Comparison of ENCODE assay signal across 33 cellular contexts in genomic region chr6:114138577-114139248, GRCh38.
DNase-seq lines count a peak whose midpoint lies in the region; ATAC-seq, FAIRE-seq and TF ChIP-seq lines count a peak whose summit lies in the region.
"Had no signal": no experiment of that assay in that cellular context is flagged by ENCODE, and none has a peak within 500 bp of the region (broad histone marks: within the 10 kb centered on the region; RNA-seq: fewer than 3 reads in every experiment).

No MANE protein-coding gene starts in this region.

- H3K79me1 ChIP-seq in IMR-90 (ENCODE audit: low read depth in 1 of 2, low read length in 2 of 2): no peaks in the 10 kb centered on the region

- no peak for FAIRE-seq in HepG2 (lab: Jason Lieb, UNC)
- FAIRE-seq in K562 (lab: Jason Lieb, UNC): no peak
- FAIRE-seq: A204.1, A549, D721Med had no signal

- no peak overlapping the region for H2BK5ac ChIP-seq in IMR-90 (ENCODE audit: low read depth, low read length, poor library complexity, severe bottlenecking)

- WGBS in HepG2 (ENCODE audit: low lambda C conversion rate): 98% methylated on average over 4 of the region's 4 CpGs
- WGBS in right lobe of liver (ENCODE audit: insufficient coverage, low coverage, low lambda C conversion rate, missing lambda C conversion rate): 79% methylated on average over 4 of the region's 4 CpGs
- WGBS in IMR-90 (ENCODE audit: extremely low coverage in 2 of 2, insufficient read length in 1 of 2), 2 experiments: no CpG with 5 or more reads among the region's 4 CpGs
- WGBS in K562 (ENCODE audit: insufficient coverage, low coverage, missing lambda C conversion rate): 2% methylated on average over 4 of the region's 4 CpGs

- in situ Hi-C loops in HepG2 (cut with HindIII; ENCODE audit: extremely low pct_ligation_motif_present, low pct_unique_long_range_greater_than_20kb) (no loop called here), IMR-90 (cut with MboI; ENCODE audit: low sequenced_read_pairs) (no loop called here), K562 (cut with MboI) (no loop called here)

- TF ChIP-seq EP300 in HepG2 (IDR thresholded peaks at IDR 0.05; ENCODE audit: low read depth in 2 of 2, low read length in 2 of 2): no peak
- TF ChIP-seq EP300 in HepG2 (CRISPR knock-in tag; IDR thresholded peaks at IDR 0.05; ENCODE audit: borderline replicate concordance): no peak
- no peak for TF ChIP-seq EP300 in K562 (IDR thresholded peaks at IDR 0.05; ENCODE audit: low read length)

- no peak overlapping the region for H2AK5ac ChIP-seq in IMR-90 (ENCODE audit: low read depth, low read length)

- H3K4me2 ChIP-seq in HepG2 (ENCODE audit: low read depth, low read length): no peak overlapping the region
- no peak overlapping the region for H3K4me2 ChIP-seq in IMR-90 (ENCODE audit: low read depth, low read length)
- no peak overlapping the region for H3K4me2 ChIP-seq in K562 (ENCODE audit: insufficient read depth, low read length)
- H3K4me2 ChIP-seq: A549; BLaER1; BLaER1 treated with 17β-estradiol and CSF1 and Interleukin-3, amounts not matched to agents 10 nM and 100 nM had no signal

- no peak overlapping the region for H3K56ac ChIP-seq in IMR-90 (ENCODE audit: extremely low read depth, insufficient read depth, low read length)

- H4K8ac ChIP-seq in IMR-90 (ENCODE audit: low read depth in 2 of 2, low read length in 2 of 2): no peak overlapping the region

- H3K9me1 ChIP-seq in IMR-90 (ENCODE audit: insufficient read depth, low read length) (no peaks in the 10 kb centered on the region), K562 (ENCODE audit: control insufficient read depth, insufficient read depth, low read length) (no peaks in the 10 kb centered on the region)

- TF ChIP-seq CTCF in HepG2 (CRISPR knock-in tag; IDR thresholded peaks at IDR 0.05) (no peak), right lobe of liver (IDR thresholded peaks at IDR 0.05) (no peak), IMR-90 (conservative IDR thresholded peaks at IDR 0.05; ENCODE audit: low read depth, low read length) (no peak), K562 (IDR thresholded peaks at IDR 0.05 in 2 of 3, conservative IDR thresholded peaks at IDR 0.05 in 1 of 3; ENCODE audit: insufficient read depth in 2 of 3, low read depth in 1 of 3, low read length in 3 of 3) (no peak)

- H3K9me3 ChIP-seq in HepG2 (ENCODE audit: low read length): no peaks in the 10 kb centered on the region
- H3K9me3 ChIP-seq in right lobe of liver: no peaks in the 10 kb centered on the region
- no peaks in the 10 kb centered on the region for H3K9me3 ChIP-seq in IMR-90 (ENCODE audit: control insufficient read depth, insufficient read depth, low read length)
- no peaks in the 10 kb centered on the region for H3K9me3 ChIP-seq in K562 (replicated peaks; ENCODE audit: control insufficient read depth, insufficient read depth, low read depth, low read length)
- H3K9me3 ChIP-seq: A549; BE2C; BLaER1; BLaER1 treated with 17β-estradiol and CSF1 and Interleukin-3, amounts not matched to agents 10 nM and 100 nM; Caco-2 had no signal

- no peak overlapping the region for H3K23ac ChIP-seq in IMR-90 (ENCODE audit: low read depth, low read length)

- no peak overlapping the region for H4K91ac ChIP-seq in IMR-90 (ENCODE audit: insufficient read depth, low read depth, low read length)

- DNase-seq in HepG2 (ENCODE audit: low spot score) (no peak), right lobe of liver (no peak), IMR-90 (no peak), K562 (ENCODE audit: extremely low read depth in 1 of 4, low spot score in 3 of 4) (no peak), NOMO-1 (lab: John Stamatoyannopoulos, UW; ENCODE audit: unreplicated experiment in 2 of 2) (no peak), NCI-H2029 (lab: John Stamatoyannopoulos, UW) (no peak)
- DNase-seq: 8988T; ACHN; AML-193; BE2C; C1 segment of cervical spinal cord; Caco-2; Calu3; CD4-positive, alpha-beta memory T cell; CD4-positive, alpha-beta T cell; CD4-positive, CD25-positive, alpha-beta regulatory T cell; CD8-positive, alpha-beta memory T cell; CD8-positive, alpha-beta T cell; COR-L47; DMS 273 treated with DMSO at 0.1 percent for 48 hours; DMS153; DMS53; DMS79; DMS79 treated with DMSO at 0.1 percent for 48 hours; DND-41; EL had no signal

- no peak overlapping the region for H4K5ac ChIP-seq in IMR-90 (ENCODE audit: low read depth, low read length)

- peaks cover 37% of the 10 kb centered on the region for H3K4me1 ChIP-seq in HepG2 (ENCODE audit: insufficient read depth, low read length)
- H3K4me1 ChIP-seq in right lobe of liver: no peaks in the 10 kb centered on the region
- H3K4me1 ChIP-seq in IMR-90 (ENCODE audit: control insufficient read depth, insufficient read depth, low read length): no peaks in the 10 kb centered on the region
- no peaks in the 10 kb centered on the region for H3K4me1 ChIP-seq in K562 (replicated peaks in 1 of 2; ENCODE audit: control insufficient read depth in 2 of 2, insufficient read depth in 2 of 2, low read length in 2 of 2)
- H3K4me1 ChIP-seq: A549; BLaER1; BLaER1 treated with 17β-estradiol and CSF1 and Interleukin-3, amounts not matched to agents 10 nM and 100 nM had no signal

- CTCF ChIA-PET in HepG2 (lab: Yijun Ruan, JAX; ENCODE audit: low intra/inter-chr PET ratio, low total read pairs) (no interaction called here), IMR-90 (lab: Yijun Ruan, JAX) (interaction anchor here (1.3 kb wide), 1 partner anchor 12 kb away, joined by 3 read pairs; no protein-coding TSS in a partner anchor), K562 (lab: Yijun Ruan, JAX; ENCODE audit: low intra/inter-chr PET ratio) (no interaction called here)

- H3K18ac ChIP-seq in IMR-90 (ENCODE audit: low read depth, low read length): no peak overlapping the region

- H3K36me3 ChIP-seq in HepG2 (replicated peaks in 1 of 2; ENCODE audit: control insufficient read depth in 1 of 2, insufficient read depth in 2 of 2, low read length in 2 of 2): no peaks in the 10 kb centered on the region; a peak in 1 of 5 replicates
- no peaks in the 10 kb centered on the region for H3K36me3 ChIP-seq in right lobe of liver
- no peaks in the 10 kb centered on the region for H3K36me3 ChIP-seq in IMR-90 (ENCODE audit: control insufficient read depth, insufficient read depth, low read length)
- H3K36me3 ChIP-seq in K562 (ENCODE audit: control insufficient read depth, insufficient read depth, low read length): no peaks in the 10 kb centered on the region
- H3K36me3 ChIP-seq: BE2C; BLaER1; BLaER1 treated with 17β-estradiol and CSF1 and Interleukin-3, amounts not matched to agents 10 nM and 100 nM had no signal

- no peak overlapping the region for H2BK15ac ChIP-seq in IMR-90 (ENCODE audit: low read depth, low read length)

- H2BK20ac ChIP-seq in IMR-90 (ENCODE audit: low read depth, low read length): no peak overlapping the region

- BruUV-seq in HepG2 (replicated peaks; lab: Mats Ljungman, UMichigan) (no TSS peak), IMR-90 (replicated peaks; lab: Mats Ljungman, UMichigan) (no TSS peak), K562 (replicated peaks; lab: Mats Ljungman, UMichigan) (no TSS peak)

- H3K4ac ChIP-seq in IMR-90 (ENCODE audit: low read depth, low read length): no peak overlapping the region

- intact Hi-C loops in HepG2 (cut with micrococcal nuclease; ENCODE audit: unreplicated experiment): no loop called here
- intact Hi-C loops in right lobe of liver (cut with DNase I): no loop called here
- intact Hi-C loops in IMR-90 (cut with micrococcal nuclease): no loop called here
- intact Hi-C loops in K562 (cut with micrococcal nuclease): no loop called here

- ATAC-seq in HepG2 (no peak), right lobe of liver (no peak), IMR-90 (ENCODE audit: low read depth) (no peak), K562 (no peak)
- ATAC-seq: A549; CD8-positive, alpha-beta T cell had no signal

- POLR2A ChIA-PET in HepG2 (lab: Yijun Ruan, JAX) (no interaction called here), IMR-90 (lab: Charles Lee; ENCODE audit: unreplicated experiment) (no interaction called here), K562 (lab: Yijun Ruan, JAX) (no interaction called here)

- no peak overlapping the region for H2AK9ac ChIP-seq in IMR-90 (replicated peaks; ENCODE audit: low read depth, low read length, poor library complexity)

- H3K27me3 ChIP-seq in HepG2 (ENCODE audit: control insufficient read depth in 1 of 2, insufficient read depth in 2 of 2, low read length in 2 of 2) (no peaks in the 10 kb centered on the region), right lobe of liver (no peaks in the 10 kb centered on the region), IMR-90 (ENCODE audit: control insufficient read depth, insufficient read depth, low read length) (peaks cover 8% of the 10 kb centered on the region; the same call in 1 of the 2 replicates), K562 (ENCODE audit: control insufficient read depth in 2 of 2, insufficient read depth in 2 of 2, low read length in 2 of 2) (no peaks in the 10 kb centered on the region)
- H3K27me3 ChIP-seq: BE2C; BLaER1; BLaER1 treated with 17β-estradiol and CSF1 and Interleukin-3, amounts not matched to agents 10 nM and 100 nM had no signal

- H3K27ac ChIP-seq in HepG2 (ENCODE audit: extremely low read length, insufficient read depth, low read length): no peak overlapping the region
- no peak overlapping the region for H3K27ac ChIP-seq in right lobe of liver
- no peak overlapping the region for H3K27ac ChIP-seq in IMR-90 (ENCODE audit: insufficient read depth, low read length)
- no peak overlapping the region for H3K27ac ChIP-seq in K562 (ENCODE audit: extremely low read depth, low read depth, low read length)
- H3K27ac ChIP-seq: 22Rv1; A549; BLaER1; BLaER1 treated with 17β-estradiol and CSF1 and Interleukin-3, amounts not matched to agents 10 nM and 100 nM; C4-2B had no signal

- TF ChIP-seq POLR2A in HepG2 (IDR thresholded peaks at IDR 0.05; ENCODE audit: insufficient read depth in 1 of 2, low read depth in 2 of 2, low read length in 2 of 2) (no peak), right lobe of liver (IDR thresholded peaks at IDR 0.05) (no peak), IMR-90 (IDR thresholded peaks at IDR 0.05; ENCODE audit: low read depth, low read length) (no peak), K562 (conservative IDR thresholded peaks at IDR 0.05) (no peak)

- TF ChIP-seq RAD21 in HepG2 (CRISPR knock-in tag; IDR thresholded peaks at IDR 0.05) (no peak), IMR-90 (IDR thresholded peaks at IDR 0.05; ENCODE audit: low read length) (no peak), K562 (CRISPR knock-in tag; conservative IDR thresholded peaks at IDR 0.05 in 1 of 2, IDR thresholded peaks at IDR 0.05 in 1 of 2) (no peak)

- no peak overlapping the region for H3K4me3 ChIP-seq in HepG2 (replicated peaks in 1 of 3; ENCODE audit: insufficient read depth in 1 of 3, low read depth in 2 of 3, low read length in 3 of 3)
- no peak overlapping the region for H3K4me3 ChIP-seq in right lobe of liver
- H3K4me3 ChIP-seq in IMR-90 (ENCODE audit: insufficient read depth, low read depth, low read length): no peak overlapping the region
- no peak overlapping the region for H3K4me3 ChIP-seq in K562
- H3K4me3 ChIP-seq: A549; BLaER1; BLaER1 treated with 17β-estradiol and CSF1 and Interleukin-3, amounts not matched to agents 10 nM and 100 nM had no signal

- dilution Hi-C loops in IMR-90 (cut with HindIII; ENCODE audit: low sequenced_read_pairs, unreplicated experiment): no loop called here

- H3K14ac ChIP-seq in IMR-90 (replicated peaks; ENCODE audit: low read depth, low read length): no peak overlapping the region

- H4K20me1 ChIP-seq in HepG2 (ENCODE audit: insufficient read depth, low read length) (no peaks in the 10 kb centered on the region), IMR-90 (ENCODE audit: insufficient read depth, low read length) (no peaks in the 10 kb centered on the region), K562 (replicated peaks; ENCODE audit: control insufficient read depth, insufficient read depth, low read length) (no peaks in the 10 kb centered on the region)
- H4K20me1 ChIP-seq: BLaER1; BLaER1 treated with 17β-estradiol and CSF1 and Interleukin-3, amounts not matched to agents 10 nM and 100 nM had no signal

- H2AFZ ChIP-seq in HepG2 (ENCODE audit: low read length) (no peak overlapping the region), IMR-90 (replicated peaks; ENCODE audit: low read length, poor library complexity) (no peak overlapping the region), K562 (ENCODE audit: low read depth, low read length) (no peak overlapping the region)

- H2BK120ac ChIP-seq in IMR-90 (ENCODE audit: low read depth, low read length): no peak overlapping the region

- H3K79me2 ChIP-seq in HepG2 (ENCODE audit: insufficient read depth, low read length) (no peaks in the 10 kb centered on the region), K562 (ENCODE audit: control insufficient read depth, insufficient read depth, low read length) (no peaks in the 10 kb centered on the region)

- H3K9ac ChIP-seq in HepG2 (ENCODE audit: insufficient read depth, low read depth, low read length) (no peak overlapping the region), IMR-90 (ENCODE audit: low read depth, low read length) (no peak overlapping the region), K562 (ENCODE audit: insufficient read depth in 1 of 2, low read depth in 2 of 2, low read length in 2 of 2) (no peak overlapping the region)
- H3K9ac ChIP-seq: BLaER1; BLaER1 treated with 17β-estradiol and CSF1 and Interleukin-3, amounts not matched to agents 10 nM and 100 nM had no signal

Comparison
In these comparisons a context has a peak if more than half of its experiments do, and no peak if none do; other contexts are left out.
1. Of the 241 proteins assayed by ChIP-seq in both HepG2 and K562: peak only in HepG2: MAFF, MAFK and ZNF12; only in K562: none; in both: none; in neither: 238.